ENCODE assay signal across 10 cellular contexts in the genomic region with DNA sequence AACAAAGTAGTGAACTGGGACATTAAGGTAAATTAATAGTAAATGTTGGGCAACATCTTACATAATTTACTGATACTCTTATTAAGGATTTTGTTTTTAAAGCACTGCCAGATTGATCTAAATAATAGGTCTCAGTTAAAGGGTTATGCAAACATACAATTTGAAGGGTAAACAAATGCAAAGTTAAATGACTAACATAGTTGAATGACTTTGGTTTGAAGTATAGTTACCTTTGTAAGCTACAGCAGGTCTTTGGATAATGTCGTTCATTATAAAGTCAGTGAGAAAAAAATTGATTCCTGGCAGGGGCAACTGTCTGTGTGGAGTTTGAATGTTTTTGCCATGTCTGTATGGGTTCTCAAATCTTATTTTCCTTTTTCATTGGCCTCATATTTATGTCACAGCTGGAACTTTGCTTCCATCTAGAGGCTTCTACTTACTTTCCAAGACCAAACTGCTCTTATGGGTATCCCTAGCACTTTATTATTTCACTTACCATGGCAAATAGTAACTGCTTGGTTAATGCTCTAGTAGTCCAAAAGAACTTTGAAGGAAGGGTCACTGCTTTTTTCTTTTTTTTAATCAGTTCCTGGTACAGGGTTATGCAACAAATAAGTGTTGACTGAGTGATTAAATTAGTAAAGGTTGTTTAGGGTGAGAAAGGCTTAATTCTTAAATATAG.
DNase-seq lines count a peak whose midpoint lies in the region; ATAC-seq and TF ChIP-seq lines count a peak whose summit lies in the region.
"Had no signal": no experiment of that assay in that cellular context is flagged by ENCODE, and none has a peak within 500 bp of the region (broad histone marks: within the 10 kb centered on the region; RNA-seq: fewer than 3 reads in every experiment).

No MANE protein-coding gene starts in this region.

- no peak for TF ChIP-seq CTCF in GM12865 (IDR thresholded peaks at IDR 0.05; ENCODE audit: insufficient read depth, low read depth, low read length, missing control alignments)
- TF ChIP-seq CTCF in cardiac fibroblast (IDR thresholded peaks at IDR 0.05; ENCODE audit: low read depth, low read length), result no peak
- no peak for TF ChIP-seq CTCF in mucosa of descending colon (IDR thresholded peaks at IDR 0.05)

- no peaks in the 10 kb centered on the region for H3K9me3 ChIP-seq in mucosa of descending colon

- no peaks in the 10 kb centered on the region for H3K4me1 Mint-ChIP-seq in activated naive CD8-positive, alpha-beta T cell treated with anti-CD3 and anti-CD28 coated beads for 36 hours

- no peak overlapping the region for H3K4me3 ChIP-seq in GM12865 (ENCODE audit: low read depth, low read length)
- H3K4me3 ChIP-seq in cardiac fibroblast (replicated peaks in 1 of 2; ENCODE audit: low read depth in 2 of 2, low read length in 2 of 2), result no peak overlapping the region
- H3K4me3 ChIP-seq in mucosa of descending colon, result no peak overlapping the region

- H3K36me3 Mint-ChIP-seq in activated naive CD8-positive, alpha-beta T cell treated with anti-CD3 and anti-CD28 coated beads for 36 hours, result no peaks in the 10 kb centered on the region

- no peaks in the 10 kb centered on the region for H3K27me3 Mint-ChIP-seq in activated naive CD8-positive, alpha-beta T cell treated with anti-CD3 and anti-CD28 coated beads for 36 hours

- H3K36me3 ChIP-seq in mucosa of descending colon (ENCODE audit: low read depth), result no peaks in the 10 kb centered on the region

- no peaks in the 10 kb centered on the region for H3K9me3 Mint-ChIP-seq in activated naive CD8-positive, alpha-beta T cell treated with anti-CD3 and anti-CD28 coated beads for 36 hours

- intact Hi-C loops in mucosa of descending colon (cut with DNase I, micrococcal nuclease), result no loop called here

- peak; percentile 60 for ATAC-seq in mucosa of descending colon

- peaks cover 17% of the 10 kb centered on the region for H3K4me1 ChIP-seq in mucosa of descending colon (ENCODE audit: low read depth)

- no peak overlapping the region for H3K27ac Mint-ChIP-seq in activated naive CD8-positive, alpha-beta T cell treated with anti-CD3 and anti-CD28 coated beads for 36 hours

- no peak overlapping the region for H3K4me3 Mint-ChIP-seq in activated naive CD8-positive, alpha-beta T cell treated with anti-CD3 and anti-CD28 coated beads for 36 hours

- peak; percentile 7 for DNase-seq in GM12865 (ENCODE audit: low read depth)
- peak; percentile 3 for DNase-seq in M059J (ENCODE audit: low read depth)
- DNase-seq in cardiac fibroblast (ENCODE audit: low read depth in 2 of 2), result peak; percentile 5 to 40
- DNase-seq in mucosa of descending colon, result no peak
- DNase-seq in kidney glomerular epithelial cell (lab: John Stamatoyannopoulos, UW), result no peak
- no peak for DNase-seq in activated naive CD8-positive, alpha-beta T cell treated with anti-CD3 and anti-CD28 coated beads for 36 hours
- no peak for DNase-seq in putamen (ENCODE audit: low spot score)
- DNase-seq: glutamatergic neuron; NCI-H1092 treated with DMSO at 0.1 percent for 48 hours; stimulated activated CD4-positive, alpha-beta T cell treated with anti-CD3 and anti-CD28 coated beads, Interleukin-15, amount 100 ng/mL, for 24 hours had no signal

Comparison
In these comparisons a context has a peak if more than half of its experiments do, and no peak if none do; other contexts are left out.
1. DNase-seq: peak in GM12865 (single experiment), M059J (single experiment) and cardiac fibroblast (2 of 2); none in mucosa of descending colon (0 of 3), kidney glomerular epithelial cell (single experiment), activated naive CD8-positive, alpha-beta T cell treated with anti-CD3 and anti-CD28 coated beads for 36 hours (single experiment) and putamen (single experiment).